ENCODE assay signal across 8 cellular contexts in genomic region chr15:31338318-31338878, GRCh38. TPM values are rescaled to one million over a fixed set of nuclear protein-coding genes. Genes with fewer than 3 reads are reported as not detected.
A peak's percentile ranks its signal among the peaks of the same experiment; 100 is the strongest.
DNase-seq lines count a peak whose midpoint lies in the region; ATAC-seq and TF ChIP-seq lines count a peak whose summit lies in the region.

No MANE protein-coding gene starts in this region.

- no peaks in the 10 kb centered on the region for H3K9me3 ChIP-seq in CD4-positive, alpha-beta memory T cell (ENCODE audit: control insufficient read depth in 1 of 2, low read length in 2 of 2)
- H3K9me3 ChIP-seq in Loucy (ENCODE audit: insufficient read depth, low read depth, low read length) (no peaks in the 10 kb centered on the region), colonic mucosa (no peaks in the 10 kb centered on the region), osteoblast (ENCODE audit: low read depth, low read length) (no peaks in the 10 kb centered on the region)

- CTCF ChIA-PET in CD4-positive, alpha-beta memory T cell (lab: Charles Lee; ENCODE audit: partially characterized antibody) = interaction anchor here (0.9 to 1.2 kb wide), 3 partner anchors 19 to 84 kb away, joined by 3 read pairs; no protein-coding TSS in a partner anchor

- no peaks in the 10 kb centered on the region for H3F3A ChIP-seq in Loucy (ENCODE audit: low read depth)

- peaks cover 99% of the 10 kb centered on the region for H3K4me1 ChIP-seq in CD4-positive, alpha-beta memory T cell (ENCODE audit: insufficient read depth, low read length)
- H3K4me1 ChIP-seq in Loucy (ENCODE audit: insufficient read depth, low read length, poor library complexity, severe bottlenecking) = peaks cover 23% of the 10 kb centered on the region
- H3K4me1 ChIP-seq in colonic mucosa = peaks cover 46% of the 10 kb centered on the region
- peaks cover 21% of the 10 kb centered on the region for H3K4me1 ChIP-seq in osteoblast (ENCODE audit: insufficient read depth, low read length)

- H3K27ac Mint-ChIP-seq in CD4-positive, alpha-beta memory T cell = peak overlapping the region; percentile 86 to 98 (median 91)

- TF ChIP-seq CTCF in Loucy (conservative IDR thresholded peaks at IDR 0.05; ENCODE audit: low read length) = no peak
- TF ChIP-seq CTCF in colonic mucosa (IDR thresholded peaks at IDR 0.05) = no peak
- TF ChIP-seq CTCF in osteoblast (IDR thresholded peaks at IDR 0.05; ENCODE audit: extremely low read depth, low read depth, low read length) = no peak

- intact Hi-C loops in CD4-positive, alpha-beta memory T cell (cut with micrococcal nuclease) = no loop called here
- intact Hi-C loops in colonic mucosa (cut with DNase I) = no loop called here

- no peaks in the 10 kb centered on the region for H3K9me2 ChIP-seq in Loucy (replicated peaks; ENCODE audit: low read depth, low read length)

- DNase-seq in CD4-positive, alpha-beta memory T cell = no peak
- DNase-seq in colonic mucosa (no peak), osteoblast (ENCODE audit: insufficient read length, low spot score, missing footprints) (peak; percentile 71), cortex of kidney (lab: John Stamatoyannopoulos, UW) (no peak)
- DNase-seq in stimulated activated CD4-positive, alpha-beta T cell treated with anti-CD3 and anti-CD28 coated beads, Interleukin-12 subunit alpha, Interleukin-12 subunit beta, amount 100 ng/mL, for 4 hours = no peak

- H3K27me3 ChIP-seq in CD4-positive, alpha-beta memory T cell (ENCODE audit: insufficient read depth, low read length) = no peaks in the 10 kb centered on the region
- H3K27me3 ChIP-seq in Loucy (ENCODE audit: insufficient read depth, low read length, poor library complexity, severe bottlenecking) (no peaks in the 10 kb centered on the region), colonic mucosa (no peaks in the 10 kb centered on the region), osteoblast (ENCODE audit: insufficient read depth, low read length) (no peaks in the 10 kb centered on the region)

- H3K9me3 Mint-ChIP-seq in CD4-positive, alpha-beta memory T cell = no peaks in the 10 kb centered on the region

- no peak overlapping the region for H3K9ac ChIP-seq in Loucy (ENCODE audit: low read depth, low read length, poor library complexity, severe bottlenecking)
- peak overlapping the region; percentile 17 to 48 for H3K9ac ChIP-seq in colonic mucosa (ENCODE audit: low read depth in 2 of 2, low read length in 2 of 2)

- H2AFZ ChIP-seq in Loucy (ENCODE audit: low read length) (no peak overlapping the region), osteoblast (ENCODE audit: low read length) (no peak overlapping the region)

- H4K20me1 ChIP-seq in Loucy (ENCODE audit: insufficient read depth, low read length, poor library complexity, severe bottlenecking) (peaks cover 92% of the 10 kb centered on the region), osteoblast (ENCODE audit: insufficient read depth, low read length) (peaks cover 78% of the 10 kb centered on the region)

- H3K4me3 Mint-ChIP-seq in CD4-positive, alpha-beta memory T cell = peak overlapping the region in 7 of 8 donors; percentile 49 to 78 (median 72)

- ATAC-seq in GM21360 (IDR thresholded peaks at IDR 0.05; ENCODE audit: unreplicated experiment) = peak; percentile 33
- ATAC-seq in HG03039 (IDR thresholded peaks at IDR 0.05; ENCODE audit: unreplicated experiment) = no peak

- peaks cover 99% of the 10 kb centered on the region for H3K79me2 ChIP-seq in Loucy (ENCODE audit: insufficient read depth, low read length)
- peaks cover 94% of the 10 kb centered on the region for H3K79me2 ChIP-seq in osteoblast (ENCODE audit: insufficient read depth, low read length)

- no peaks in the 10 kb centered on the region for H3K27me3 Mint-ChIP-seq in CD4-positive, alpha-beta memory T cell

- H3K4me2 ChIP-seq in Loucy (ENCODE audit: low read depth, low read length, poor library complexity, severe bottlenecking) = peak overlapping the region; percentile 39
- peak overlapping the region; percentile 76 for H3K4me2 ChIP-seq in osteoblast (ENCODE audit: insufficient read depth, low read length)

- peaks cover 12% of the 10 kb centered on the region for H3K36me3 ChIP-seq in CD4-positive, alpha-beta memory T cell (ENCODE audit: insufficient read depth, low read length)
- H3K36me3 ChIP-seq in Loucy (ENCODE audit: insufficient read depth, low read length) (peaks cover 11% of the 10 kb centered on the region; the same call in 1 of the 2 replicates), colonic mucosa (no peaks in the 10 kb centered on the region), osteoblast (ENCODE audit: insufficient read depth, low read length) (no peaks in the 10 kb centered on the region)

- peak overlapping the region; percentile 46 for H3K27ac ChIP-seq in CD4-positive, alpha-beta memory T cell (ENCODE audit: low read depth, low read length)
- peak overlapping the region; percentile 43 for H3K27ac ChIP-seq in colonic mucosa
- H3K27ac ChIP-seq in osteoblast (ENCODE audit: low read depth, low read length) = peak overlapping the region; percentile 97

- peaks cover 4 to 40% of the 10 kb centered on the region in 2 donors for H3K36me3 Mint-ChIP-seq in CD4-positive, alpha-beta memory T cell

- peak overlapping the region in 1 of 2 donors; percentile 40 for H3K4me3 ChIP-seq in CD4-positive, alpha-beta memory T cell (ENCODE audit: low read length in 2 of 2)
- no peak overlapping the region for H3K4me3 ChIP-seq in Loucy (ENCODE audit: low read length, poor library complexity, severe bottlenecking)
- no peak overlapping the region for H3K4me3 ChIP-seq in colonic mucosa
- peak overlapping the region; percentile 53 for H3K4me3 ChIP-seq in osteoblast (ENCODE audit: insufficient read depth, low read length)

- H3K4me1 Mint-ChIP-seq in CD4-positive, alpha-beta memory T cell = peaks cover 72 to 100% (median 94%) of the 10 kb centered on the region in 4 donors

- POLR2A ChIA-PET in CD4-positive, alpha-beta memory T cell (lab: Charles Lee; ENCODE audit: partially characterized antibody) = interaction anchor here (1.2 to 23.2 kb wide), 5 partner anchors 9 to 96 kb away, joined by 4 to 562 read pairs (median 6); partner anchors contain the start of gene KLF13

RNA-seq across cellular contexts. Expression of gene KLF13, which starts 11.8 kb away (rescaled TPM):
- total RNA-seq in CD4-positive, alpha-beta memory T cell = 100 to 1,000 TPM; 197 to 202 TPM
- 10 to 100 TPM; 22.0 to 82.2 TPM for polyA plus RNA-seq in CD4-positive, alpha-beta memory T cell
- total RNA-seq in colonic mucosa (10 to 100 TPM; 68.9 to 92.3 TPM), osteoblast (53.3 and 58.6 TPM in 2 replicates)

Comparison
In these comparisons a context has a peak if more than half of its experiments do, and no peak if none do; other contexts are left out.
1. H3K27ac ChIP-seq: peak in every context shown above with its lines; median percentile 97 in osteoblast; 46 in CD4-positive, alpha-beta memory T cell; 43 in colonic mucosa.